Comparison of ENCODE assay signal across 25 cellular contexts in the genomic region with DNA sequence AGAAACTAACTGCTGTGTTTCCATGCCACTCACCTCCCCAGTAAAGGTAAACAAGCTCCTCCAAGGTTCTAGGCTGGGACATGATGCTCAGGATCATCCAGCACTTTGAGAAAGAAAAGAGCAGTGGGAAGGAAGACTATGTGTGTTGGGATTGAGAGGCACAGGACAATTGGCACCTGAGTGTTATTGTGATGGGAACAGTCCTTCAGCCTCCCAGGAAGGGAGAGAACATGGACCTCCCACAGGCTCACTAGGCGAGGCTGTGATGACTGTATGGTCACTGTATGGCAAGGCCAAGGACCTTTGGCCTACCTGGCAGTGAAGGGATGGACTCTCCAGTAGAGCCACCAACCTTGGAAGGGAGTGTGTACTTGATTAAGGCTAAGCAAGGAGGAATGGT.
DNase-seq lines count a peak whose midpoint lies in the region; ATAC-seq, FAIRE-seq and TF ChIP-seq lines count a peak whose summit lies in the region.
"Had no signal": no experiment of that assay in that cellular context is flagged by ENCODE, and none has a peak within 500 bp of the region (broad histone marks: within the 10 kb centered on the region; RNA-seq: fewer than 3 reads in every experiment).

No MANE protein-coding gene starts in this region.

- H3K27me3 Mint-ChIP-seq in activated naive CD4-positive, alpha-beta T cell treated with anti-CD3 and anti-CD28 coated beads, Interleukin-2, amount 10 ng/mL, durations not matched to agents 7 days and 5 days, result peaks cover 18% of the 10 kb centered on the region

- TF ChIP-seq POLR2A in adrenal gland (IDR thresholded peaks at IDR 0.05), result no peak

- H3K4me1 Mint-ChIP-seq in activated naive CD4-positive, alpha-beta T cell treated with anti-CD3 and anti-CD28 coated beads, Interleukin-2, amount 10 ng/mL, durations not matched to agents 7 days and 5 days, result no peaks in the 10 kb centered on the region

- no peaks in the 10 kb centered on the region for H3K36me3 ChIP-seq in adrenal gland (replicated peaks in 1 of 2)
- no peaks in the 10 kb centered on the region for H3K36me3 ChIP-seq in psoas muscle (ENCODE audit: insufficient read depth in 1 of 2, low read depth in 1 of 2)
- H3K36me3 ChIP-seq: gastrocnemius medialis, left ventricle myocardium inferior, tibial artery had no signal

- H3K4me1 ChIP-seq in adrenal gland (replicated peaks in 1 of 2), result no peaks in the 10 kb centered on the region
- H3K4me1 ChIP-seq in psoas muscle, result peaks cover 10% of the 10 kb centered on the region

- intact Hi-C loops in cardiac septum (cut with DNase I), result no loop called here
- intact Hi-C loops in left ventricle myocardium superior (cut with micrococcal nuclease), result no loop called here
- intact Hi-C loops in adrenal gland (cut with DNase I), result no loop called here
- intact Hi-C loops in psoas muscle (cut with DNase I), result no loop called here

- H3K4me3 ChIP-seq in adrenal gland (no peak overlapping the region), psoas muscle (no peak overlapping the region)
- H3K4me3 ChIP-seq: gastrocnemius medialis, left ventricle myocardium inferior, tibial artery had no signal

- TF ChIP-seq CTCF in adrenal gland (IDR thresholded peaks at IDR 0.05), result no peak
- TF ChIP-seq CTCF in psoas muscle (IDR thresholded peaks at IDR 0.05), result no peak

- no peak overlapping the region for H3K27ac Mint-ChIP-seq in activated naive CD4-positive, alpha-beta T cell treated with anti-CD3 and anti-CD28 coated beads, Interleukin-2, amount 10 ng/mL, durations not matched to agents 7 days and 5 days
- H3K27ac Mint-ChIP-seq: activated T-cell treated with anti-CD3 and anti-CD28 coated beads, Interleukin-2, amount 50 U/mL, for 72 hours had no signal

- no peaks in the 10 kb centered on the region for H3K9me3 ChIP-seq in adrenal gland (replicated peaks in 1 of 3)
- no peaks in the 10 kb centered on the region for H3K9me3 ChIP-seq in psoas muscle
- H3K9me3 ChIP-seq: gastrocnemius medialis, left ventricle myocardium inferior, tibial artery had no signal

- peaks cover under 1% of the 10 kb centered on the region for H3K9me3 Mint-ChIP-seq in activated naive CD4-positive, alpha-beta T cell treated with anti-CD3 and anti-CD28 coated beads, Interleukin-2, amount 10 ng/mL, durations not matched to agents 7 days and 5 days

- FAIRE-seq in HTR-8/SVneo (lab: Jason Lieb, UNC), result no peak

- H3K27me3 ChIP-seq in adrenal gland (no peaks in the 10 kb centered on the region), psoas muscle (ENCODE audit: insufficient read depth in 3 of 3, low read length in 2 of 3) (no peaks in the 10 kb centered on the region)
- H3K27me3 ChIP-seq: gastrocnemius medialis, tibial artery had no signal

- H3K27ac ChIP-seq in adrenal gland (no peak overlapping the region), psoas muscle (no peak overlapping the region)
- H3K27ac ChIP-seq: gastrocnemius medialis, left ventricle myocardium inferior, tibial artery had no signal

- WGBS in adrenal gland, 4 donors, result 77 to 89% (median 81%) methylated on average over 1 of the region's 1 CpG
- 75 to 85% (median 75%) methylated on average over 1 of the region's 1 CpG for WGBS in psoas muscle, 3 donors

- ATAC-seq in left ventricle myocardium superior, result no peak
- no peak for ATAC-seq in left lobe of liver
- ATAC-seq in psoas muscle, result no peak
- ATAC-seq: activated CD4-positive, CD25-positive, alpha-beta regulatory T cell treated with anti-CD3 and anti-CD28 coated beads, Interleukin-2, amount 50 U/mL, for 24 hours; activated T-cell treated with anti-CD3 and anti-CD28 coated beads, Interleukin-2, amount 50 U/mL, for 72 hours; gastrocnemius medialis; HCT116; Panc1; SK-N-SH treated with all-trans-retinoic acid at 6 μM for 48 hours had no signal

- H3K36me3 Mint-ChIP-seq in activated naive CD4-positive, alpha-beta T cell treated with anti-CD3 and anti-CD28 coated beads, Interleukin-2, amount 10 ng/mL, durations not matched to agents 7 days and 5 days, result no peaks in the 10 kb centered on the region
- H3K36me3 Mint-ChIP-seq: brain had no signal

- CTCF ChIA-PET in activated naive CD4-positive, alpha-beta T cell treated with anti-CD3 and anti-CD28 coated beads, Interleukin-2, amount 10 ng/mL, durations not matched to agents 7 days and 5 days (lab: Charles Lee), result no interaction called here

- DNase-seq in cardiac septum (ENCODE audit: low spot score) (peak; percentile 19), left ventricle myocardium superior (no peak), adrenal gland (peak in 4 of 7 donors; percentile 1 to 11 (median 3)), left lobe of liver (ENCODE audit: low spot score) (peak; percentile 23), ureter (ENCODE audit: low spot score) (peak; percentile 29), psoas muscle (no peak), HTR-8/SVneo (ENCODE audit: insufficient read length, low spot score) (no peak)
- DNase-seq in activated naive CD4-positive, alpha-beta T cell treated with anti-CD3 and anti-CD28 coated beads, Interleukin-2, amount 10 ng/mL, durations not matched to agents 7 days and 5 days, result no peak
- DNase-seq: activated naive CD4-positive, alpha-beta T cell; activated T-cell treated with anti-CD3 and anti-CD28 coated beads, Interleukin-2, amount 50 U/mL, for 72 hours; gastrocnemius medialis; hippocampal formation; Kasumi-1; left ventricle myocardium inferior; NCI-H446 treated with DMSO at 0.1 percent for 48 hours; posterior cingulate gyrus; Right ventricle myocardium superior; stimulated activated CD4-positive, alpha-beta T cell treated with anti-CD3 and anti-CD28 coated beads, Interleukin-4, amount 100 ng/mL, for 1 hour; T-helper 2 cell had no signal

- H3K4me3 Mint-ChIP-seq in activated naive CD4-positive, alpha-beta T cell treated with anti-CD3 and anti-CD28 coated beads, Interleukin-2, amount 10 ng/mL, durations not matched to agents 7 days and 5 days, result no peak overlapping the region
- H3K4me3 Mint-ChIP-seq: activated T-cell treated with anti-CD3 and anti-CD28 coated beads, Interleukin-2, amount 50 U/mL, for 72 hours; brain had no signal

Comparison
In these comparisons a context has a peak if more than half of its experiments do, and no peak if none do; other contexts are left out.
1. DNase-seq: peak in cardiac septum (single experiment), adrenal gland (4 of 7), left lobe of liver (single experiment) and ureter (single experiment); none in left ventricle myocardium superior (single experiment), activated naive CD4-positive, alpha-beta T cell treated with anti-CD3 and anti-CD28 coated beads, Interleukin-2, amount 10 ng/mL, durations not matched to agents 7 days and 5 days (single experiment), psoas muscle (0 of 2) and HTR-8/SVneo (single experiment).